ENCODE assay signal across 8 cellular contexts in genomic region chr7:47669178-47669878, GRCh38.
DNase-seq lines count a peak whose midpoint lies in the region; ATAC-seq and TF ChIP-seq lines count a peak whose summit lies in the region.

No MANE protein-coding gene starts in this region.

- no peaks in the 10 kb centered on the region for H3K36me3 Mint-ChIP-seq in activated naive CD4-positive, alpha-beta T cell treated with anti-CD3 and anti-CD28 coated beads for 36 hours (ENCODE audit: low read depth)

- no peaks in the 10 kb centered on the region for H3K36me3 ChIP-seq in tibial artery

- H3K27ac Mint-ChIP-seq in activated naive CD4-positive, alpha-beta T cell treated with anti-CD3 and anti-CD28 coated beads for 36 hours: no peak overlapping the region

- no peaks in the 10 kb centered on the region for H3K9me3 ChIP-seq in tibial artery

- peak overlapping the region; percentile 43 to 62 for H3K27ac ChIP-seq in tibial artery

- CTCF ChIA-PET in activated naive CD4-positive, alpha-beta T cell treated with anti-CD3 and anti-CD28 coated beads for 36 hours (lab: Charles Lee): no interaction called here

- no peaks in the 10 kb centered on the region for H3K9me3 Mint-ChIP-seq in activated naive CD4-positive, alpha-beta T cell treated with anti-CD3 and anti-CD28 coated beads for 36 hours

- peaks cover 0 to 32% (median 12%) of the 10 kb centered on the region in 4 donors for H3K4me1 ChIP-seq in tibial artery

- TF ChIP-seq CTCF in GM13977 (IDR thresholded peaks at IDR 0.05; ENCODE audit: extremely low read depth, insufficient read depth, missing control alignments) (peak; percentile 3), tibial artery (IDR thresholded peaks at IDR 0.05) (peak; percentile 15 to 44)

- no peak overlapping the region for H3K4me3 Mint-ChIP-seq in activated naive CD4-positive, alpha-beta T cell treated with anti-CD3 and anti-CD28 coated beads for 36 hours

- H3K4me1 Mint-ChIP-seq in activated naive CD4-positive, alpha-beta T cell treated with anti-CD3 and anti-CD28 coated beads for 36 hours (ENCODE audit: low read depth): no peaks in the 10 kb centered on the region

- no peaks in the 10 kb centered on the region for H3K27me3 Mint-ChIP-seq in activated naive CD4-positive, alpha-beta T cell treated with anti-CD3 and anti-CD28 coated beads for 36 hours (ENCODE audit: low read depth)

- H3K4me3 ChIP-seq in tibial artery: no peak overlapping the region

- intact Hi-C loops in left colon (cut with DNase I, micrococcal nuclease) (no loop called here), tibial artery (cut with DNase I; ENCODE audit: low total_unique reads) (no loop called here)
- intact Hi-C loops in activated naive CD4-positive, alpha-beta T cell treated with anti-CD3 and anti-CD28 coated beads for 36 hours (cut with micrococcal nuclease): no loop called here

- DNase-seq in GM13977 (ENCODE audit: low spot score) (peak; percentile 86), H4 (ENCODE audit: low spot score) (peak; percentile 99), Kasumi-1 (lab: John Stamatoyannopoulos, UW) (peak; percentile 87 to 88), astrocyte of the hippocampus (ENCODE audit: low read depth, low spot score) (peak; percentile 88), left colon (peak; percentile 63 to 84), tibial artery (peak; percentile 87 to 97), NCI-H748 treated with DMSO at 0.1 percent for 48 hours (lab: John Stamatoyannopoulos, UW) (no peak)
- DNase-seq in activated naive CD4-positive, alpha-beta T cell treated with anti-CD3 and anti-CD28 coated beads for 36 hours: no peak

- ATAC-seq in left colon: peak; percentile 64

- in situ Hi-C loops in GM13977 (cut with MboI; ENCODE audit: low pct_unique_long_range_greater_than_20kb, low sequenced_read_pairs, unreplicated experiment): no loop called here

- H3K27me3 ChIP-seq in tibial artery: no peaks in the 10 kb centered on the region

Comparison
In these comparisons a context has a peak if more than half of its experiments do, and no peak if none do; other contexts are left out.
1. DNase-seq: peak in GM13977 (single experiment), H4 (single experiment), Kasumi-1 (2 of 2), astrocyte of the hippocampus (single experiment), left colon (2 of 2) and tibial artery (2 of 2); none in NCI-H748 treated with DMSO at 0.1 percent for 48 hours (single experiment) and activated naive CD4-positive, alpha-beta T cell treated with anti-CD3 and anti-CD28 coated beads for 36 hours (single experiment).